8 cellular contexts compared by ENCODE assay signal in genomic region chr18:9335255-9336045, GRCh38. TPM values are rescaled to one million over a fixed set of nuclear protein-coding genes. Genes with fewer than 3 reads are reported as not detected.
A peak's percentile ranks its signal among the peaks of the same experiment; 100 is the strongest.
DNase-seq lines count a peak whose midpoint lies in the region; ATAC-seq, FAIRE-seq and TF ChIP-seq lines count a peak whose summit lies in the region.

No MANE protein-coding gene starts in this region.

- POLR2A ChIA-PET in K562 (lab: Yijun Ruan, JAX), result no interaction called here

- in situ Hi-C loops in K562 (cut with MboI), result loop anchor here (10.0 kb wide), 1 partner anchor 261 kb away; no protein-coding TSS in a partner anchor

- no peak for TF ChIP-seq POLR2A in K562 (conservative IDR thresholded peaks at IDR 0.05)

- H3K4me3 ChIP-seq in Jurkat, Clone E6-1 (ENCODE audit: low read length), result peak overlapping the region; percentile 69
- H3K4me3 ChIP-seq in K562 (peak overlapping the region; percentile 79), lung (peak overlapping the region; percentile 78), urinary bladder (ENCODE audit: low read depth, low read length) (peak overlapping the region; percentile 89)

- peak overlapping the region; percentile 74 for H2AFZ ChIP-seq in K562 (ENCODE audit: low read depth, low read length)

- TF ChIP-seq CTCF in K562 (IDR thresholded peaks at IDR 0.05 in 2 of 3, conservative IDR thresholded peaks at IDR 0.05 in 1 of 3; ENCODE audit: insufficient read depth in 2 of 3, low read depth in 1 of 3, low read length in 3 of 3) (no peak), lung (IDR thresholded peaks at IDR 0.05; ENCODE audit: control extremely low read depth, extremely low read depth) (no peak)

- peak overlapping the region; percentile 75 for H3K4me2 ChIP-seq in K562 (ENCODE audit: insufficient read depth, low read length)

- TF ChIP-seq RAD21 in K562 (CRISPR knock-in tag; conservative IDR thresholded peaks at IDR 0.05 in 1 of 2, IDR thresholded peaks at IDR 0.05 in 1 of 2), result no peak; a peak in 1 of 4 replicates

- peak; percentile 37 for FAIRE-seq in K562 (lab: Jason Lieb, UNC)

- 3% methylated on average over 21 of the region's 21 CpGs for WGBS in K562 (ENCODE audit: insufficient coverage, low coverage, missing lambda C conversion rate)
- WGBS in lung, 2 donors, result 19 to 23% methylated on average over 21 of the region's 21 CpGs
- 7% methylated on average over 21 of the region's 21 CpGs for WGBS in urinary bladder

- H3K9me3 ChIP-seq in ES-I3 (ENCODE audit: control insufficient read depth, insufficient read depth, low read length) (no peaks in the 10 kb centered on the region), K562 (replicated peaks; ENCODE audit: control insufficient read depth, insufficient read depth, low read depth, low read length) (0 out of 2 replicates have a peak, but pooled peaks cover 7% of the 10 kb centered on the region), lung (ENCODE audit: control insufficient read depth in 2 of 2, insufficient read depth in 1 of 2, low read length in 1 of 2) (no peaks in the 10 kb centered on the region)

- no peaks in the 10 kb centered on the region for H3K9me1 ChIP-seq in K562 (ENCODE audit: control insufficient read depth, insufficient read depth, low read length)

- H4K20me1 ChIP-seq in K562 (replicated peaks; ENCODE audit: control insufficient read depth, insufficient read depth, low read length), result no peaks in the 10 kb centered on the region

- H3K4me1 ChIP-seq in ES-I3 (ENCODE audit: insufficient read depth, low read length) (no peaks in the 10 kb centered on the region), K562 (replicated peaks in 1 of 2; ENCODE audit: control insufficient read depth in 2 of 2, insufficient read depth in 2 of 2, low read length in 2 of 2) (peaks cover 18% of the 10 kb centered on the region in 2 experiments), lung (ENCODE audit: control insufficient read depth in 2 of 2, insufficient read depth in 2 of 2, low read length in 2 of 2) (peaks cover 0 to 3% of the 10 kb centered on the region in 2 donors), urinary bladder (ENCODE audit: insufficient read depth) (no peaks in the 10 kb centered on the region)

- BruUV-seq in K562 (replicated peaks; lab: Mats Ljungman, UMichigan), result TSS peak; percentile 52

- H3K9ac ChIP-seq in ES-I3 (ENCODE audit: low read depth, low read length), result peak overlapping the region; percentile 91
- H3K9ac ChIP-seq in K562 (ENCODE audit: insufficient read depth in 1 of 2, low read depth in 2 of 2, low read length in 2 of 2), result peak overlapping the region; percentile 55 to 93

- CTCF ChIA-PET in K562 (lab: Yijun Ruan, JAX; ENCODE audit: low intra/inter-chr PET ratio), result interaction anchor here (0.5 kb wide), 1 partner anchor 378 kb away, joined by 4 read pairs; no protein-coding TSS in a partner anchor

- no peak for TF ChIP-seq EP300 in K562 (IDR thresholded peaks at IDR 0.05; ENCODE audit: low read length)

- no peak for DNase-seq in Jurkat, Clone E6-1 (ENCODE audit: low read depth, low spot score)
- peak in 1 of 4 experiments; percentile 25 for DNase-seq in K562 (ENCODE audit: extremely low read depth in 1 of 4, low spot score in 3 of 4)
- DNase-seq in lung (ENCODE audit: low spot score), result no peak
- no peak for DNase-seq in NCI-H1105 treated with DMSO at 0.1 percent for 48 hours (lab: John Stamatoyannopoulos, UW)

- peaks cover 27% of the 10 kb centered on the region for H3K79me2 ChIP-seq in K562 (ENCODE audit: control insufficient read depth, insufficient read depth, low read length)

- H3K36me3 ChIP-seq in ES-I3 (ENCODE audit: insufficient read depth, low read length), result no peaks in the 10 kb centered on the region
- H3K36me3 ChIP-seq in K562 (ENCODE audit: control insufficient read depth, insufficient read depth, low read length), result peaks cover 28% of the 10 kb centered on the region
- H3K36me3 ChIP-seq in lung (ENCODE audit: control insufficient read depth in 2 of 2, insufficient read depth in 2 of 2, low read length in 2 of 2), result no peaks in the 10 kb centered on the region
- H3K36me3 ChIP-seq in urinary bladder (ENCODE audit: insufficient read depth), result no peaks in the 10 kb centered on the region

- ATAC-seq in K562 (no peak), lung (ENCODE audit: insufficient read depth, low FRiP score) (no peak), GM18873 (IDR thresholded peaks at IDR 0.05; ENCODE audit: low FRiP score, unreplicated experiment) (no peak), GM21619 (IDR thresholded peaks at IDR 0.05; ENCODE audit: unreplicated experiment) (no peak)

- H3K27me3 ChIP-seq in K562 (ENCODE audit: control insufficient read depth in 2 of 2, insufficient read depth in 2 of 2, low read length in 2 of 2), result no peaks in the 10 kb centered on the region
- H3K27me3 ChIP-seq in lung (ENCODE audit: control insufficient read depth, insufficient read depth), result no peaks in the 10 kb centered on the region

- peak overlapping the region; percentile 77 for H3K27ac ChIP-seq in K562 (ENCODE audit: extremely low read depth, low read depth, low read length)
- H3K27ac ChIP-seq in lung (ENCODE audit: low read depth in 1 of 2, low read length in 1 of 2), result peak overlapping the region in 1 of 2 donors; percentile 77
- peak overlapping the region; percentile 89 for H3K27ac ChIP-seq in urinary bladder (ENCODE audit: low read depth)

- intact Hi-C loops in K562 (cut with micrococcal nuclease), result loop anchor here (10.0 kb wide), 1 partner anchor 261 kb away; no protein-coding TSS in a partner anchor

RNA-seq across cellular contexts. Expression of gene TWSG1, which starts 0.9 kb away (rescaled TPM):
- polyA plus RNA-seq in Jurkat, Clone E6-1 (2012; ENCODE audit: insufficient read depth, insufficient read length), result 6.6 TPM
- 26.0 and 36.6 TPM in 2 replicates for total RNA-seq in K562 (2011; cell fraction: chromatin; rRNA removed; ENCODE audit: low replicate concordance)
- 21.5 and 28.8 TPM in 2 replicates for total RNA-seq in K562 (2011; cell fraction: nucleolus; rRNA removed)
- total RNA-seq in K562 (2011; cell fraction: nucleoplasm; rRNA removed), result 34.2 and 50.5 TPM in 2 replicates
- 17.9 and 22.5 TPM in 2 replicates for total RNA-seq in K562 (2014; rRNA removed)
- 30.5 and 33.3 TPM in 2 replicates for total RNA-seq in K562 (2014; rRNA removed; fragmentation: Illumina TruSeq; extraction: Trizol)
- 27.0 and 31.4 TPM in 2 replicates for total RNA-seq in K562 (2015; rRNA removed; fragmentation: Illumina TruSeq; extraction: Trizol)
- 26.2 and 29.1 TPM in 2 replicates for total RNA-seq in K562 (2021)
- polyA plus RNA-seq in K562 (2011; rRNA removed), result 37.2 and 43.3 TPM in 2 replicates
- polyA plus RNA-seq in K562 (2011; cell fraction: cytosol; rRNA removed), result 20.1 and 40.3 TPM in 2 replicates
- 11.0 and 18.5 TPM in 2 replicates for polyA plus RNA-seq in K562 (2011; cell fraction: nucleus; rRNA removed)
- polyA plus RNA-seq in K562 (2012), result 34.6 and 37.6 TPM in 2 replicates
- polyA plus RNA-seq in K562 (2014; fragmentation: Illumina TruSeq; extraction: Trizol), result 21.3 and 25.1 TPM in 2 replicates
- 10 to 100 TPM; 10.4 to 11.3 TPM for polyA plus RNA-seq in K562 (2014; fragmentation: Nextera tagmentation; extraction: Ambion mirVana)
- 16.6 TPM in 2 replicates for polyA plus RNA-seq in K562 (2014; rRNA removed)
- polyA minus RNA-seq in K562 (2011; rRNA and poly(A)+ RNA removed), result 78.2 and 99.4 TPM in 2 replicates
- 30.4 and 37.3 TPM in 2 replicates for polyA minus RNA-seq in K562 (2011; cell fraction: cytosol; rRNA and poly(A)+ RNA removed)
- polyA minus RNA-seq in K562 (2011; cell fraction: nucleus; rRNA and poly(A)+ RNA removed), result 6.6 and 15.6 TPM in 2 replicates
- 10 to 100 TPM; 30.0 to 55.8 TPM for total RNA-seq in lung
- 10 to 100 TPM; 11.8 to 13.2 TPM for polyA plus RNA-seq in lung
- total RNA-seq in urinary bladder, result 160 TPM
- 55.0 TPM for polyA plus RNA-seq in urinary bladder
